12 cellular contexts compared by ENCODE assay signal in genomic region chr16:50395763-50396710, GRCh38. TPM values are rescaled to one million over a fixed set of nuclear protein-coding genes. Genes with fewer than 3 reads are reported as not detected.
DNase-seq lines count a peak whose midpoint lies in the region; ATAC-seq and TF ChIP-seq lines count a peak whose summit lies in the region.
"Had no signal": no experiment of that assay in that cellular context is flagged by ENCODE, and none has a peak within 500 bp of the region (broad histone marks: within the 10 kb centered on the region; RNA-seq: fewer than 3 reads in every experiment).

No MANE protein-coding gene starts in this region.

- H3K9me3 ChIP-seq in MM.1S (replicated peaks; ENCODE audit: insufficient read depth, low read length): no peaks in the 10 kb centered on the region
- H3K9me3 ChIP-seq: MG63 had no signal

- H3K36me3 Mint-ChIP-seq in activated CD8-positive, alpha-beta memory T cell treated with anti-CD3 and anti-CD28 coated beads, Interleukin-2, amount 10 ng/mL, durations not matched to agents 7 days and 5 days: no peaks in the 10 kb centered on the region
- no peaks in the 10 kb centered on the region for H3K36me3 Mint-ChIP-seq in activated naive CD4-positive, alpha-beta T cell treated with anti-CD3 and anti-CD28 coated beads for 36 hours (ENCODE audit: low read depth)
- no peaks in the 10 kb centered on the region for H3K36me3 Mint-ChIP-seq in neural crest cell (ENCODE audit: low read depth)

- H3K4me1 Mint-ChIP-seq in activated CD8-positive, alpha-beta memory T cell treated with anti-CD3 and anti-CD28 coated beads, Interleukin-2, amount 10 ng/mL, durations not matched to agents 7 days and 5 days: peaks cover 3% of the 10 kb centered on the region
- peaks cover 20% of the 10 kb centered on the region for H3K4me1 Mint-ChIP-seq in activated naive CD4-positive, alpha-beta T cell treated with anti-CD3 and anti-CD28 coated beads for 36 hours (ENCODE audit: low read depth)
- peaks cover 26% of the 10 kb centered on the region for H3K4me1 Mint-ChIP-seq in neural crest cell

- no peak overlapping the region for H3K27ac ChIP-seq in MM.1S (ENCODE audit: low read length)

- no peaks in the 10 kb centered on the region for H3K36me3 ChIP-seq in MM.1S (replicated peaks; ENCODE audit: insufficient read depth, low read length)
- H3K36me3 ChIP-seq: MG63 had no signal

- H3K79me2 ChIP-seq in MM.1S (ENCODE audit: low read length): no peaks in the 10 kb centered on the region

- no peak for ATAC-seq in activated CD8-positive, alpha-beta memory T cell treated with anti-CD3 and anti-CD28 coated beads, Interleukin-2, amount 10 ng/mL, durations not matched to agents 7 days and 5 days
- ATAC-seq in GM21447 (IDR thresholded peaks at IDR 0.05; ENCODE audit: unreplicated experiment): no peak
- no peak for ATAC-seq in GM19035 (IDR thresholded peaks at IDR 0.05; ENCODE audit: unreplicated experiment)

- peak; percentile 28 for DNase-seq in activated CD8-positive, alpha-beta memory T cell treated with anti-CD3 and anti-CD28 coated beads, Interleukin-2, amount 10 ng/mL, durations not matched to agents 7 days and 5 days
- DNase-seq in activated CD8-positive, alpha-beta memory T cell treated with anti-CD3 and anti-CD28 coated beads, Interleukin-2, amount 50 U/mL, for 48 hours: no peak
- DNase-seq in MM.1S (peak; percentile 19), neural crest cell (ENCODE audit: low read depth, low spot score) (no peak), Ammon's horn (ENCODE audit: low spot score) (no peak)
- DNase-seq in activated naive CD4-positive, alpha-beta T cell treated with anti-CD3 and anti-CD28 coated beads for 36 hours: peak; percentile 38
- DNase-seq: HCEC 1CT, MG63, NCI-H524, T-helper 1 cell had no signal

- no peak overlapping the region for H3K4me3 ChIP-seq in MM.1S (ENCODE audit: low read length)
- H3K4me3 ChIP-seq: MG63 had no signal

- intact Hi-C loops in activated naive CD4-positive, alpha-beta T cell treated with anti-CD3 and anti-CD28 coated beads for 36 hours (cut with micrococcal nuclease): no loop called here

- no peak overlapping the region for H3K4me2 ChIP-seq in MM.1S (ENCODE audit: low read depth, low read length)

- H4K20me1 ChIP-seq in MM.1S (ENCODE audit: insufficient read depth, low read length): no peaks in the 10 kb centered on the region

- no peak overlapping the region for H3K9ac ChIP-seq in MM.1S (ENCODE audit: low read length)

- no peaks in the 10 kb centered on the region for H3K4me1 ChIP-seq in MM.1S (ENCODE audit: low read length)

- no peaks in the 10 kb centered on the region for H3K27me3 Mint-ChIP-seq in activated CD8-positive, alpha-beta memory T cell treated with anti-CD3 and anti-CD28 coated beads, Interleukin-2, amount 10 ng/mL, durations not matched to agents 7 days and 5 days
- H3K27me3 Mint-ChIP-seq in activated naive CD4-positive, alpha-beta T cell treated with anti-CD3 and anti-CD28 coated beads for 36 hours (ENCODE audit: low read depth): no peaks in the 10 kb centered on the region
- no peaks in the 10 kb centered on the region for H3K27me3 Mint-ChIP-seq in neural crest cell (ENCODE audit: low read depth)

- TF ChIP-seq CTCF in MM.1S (IDR thresholded peaks at IDR 0.05; ENCODE audit: low read length): no peak
- no peak for TF ChIP-seq CTCF in neural crest cell (conservative IDR thresholded peaks at IDR 0.05)

- no peak overlapping the region for H3K4me3 Mint-ChIP-seq in activated CD8-positive, alpha-beta memory T cell treated with anti-CD3 and anti-CD28 coated beads, Interleukin-2, amount 10 ng/mL, durations not matched to agents 7 days and 5 days
- H3K4me3 Mint-ChIP-seq in activated naive CD4-positive, alpha-beta T cell treated with anti-CD3 and anti-CD28 coated beads for 36 hours: no peak overlapping the region
- H3K4me3 Mint-ChIP-seq in neural crest cell: no peak overlapping the region

- CTCF ChIA-PET in activated CD8-positive, alpha-beta memory T cell treated with anti-CD3 and anti-CD28 coated beads, Interleukin-2, amount 10 ng/mL, durations not matched to agents 7 days and 5 days (lab: Charles Lee): no interaction called here
- CTCF ChIA-PET in activated naive CD4-positive, alpha-beta T cell treated with anti-CD3 and anti-CD28 coated beads for 36 hours (lab: Charles Lee): interaction anchor here (0.8 to 1.6 kb wide), 2 partner anchors 371 to 411 kb away, joined by 3 read pairs; partner anchors contain the start of gene CNEP1R1

- no peaks in the 10 kb centered on the region for H3K9me2 ChIP-seq in MM.1S (replicated peaks; ENCODE audit: insufficient read depth, low read length)

- no peak overlapping the region for H3K27ac Mint-ChIP-seq in activated CD8-positive, alpha-beta memory T cell treated with anti-CD3 and anti-CD28 coated beads, Interleukin-2, amount 10 ng/mL, durations not matched to agents 7 days and 5 days
- peak overlapping the region; percentile 64 for H3K27ac Mint-ChIP-seq in activated naive CD4-positive, alpha-beta T cell treated with anti-CD3 and anti-CD28 coated beads for 36 hours
- peak overlapping the region; percentile 3 for H3K27ac Mint-ChIP-seq in neural crest cell (ENCODE audit: unreplicated experiment)

- 0 out of 2 replicates have a peak overlapping the region, but pooled peaks have one; percentile 35 for H2AFZ ChIP-seq in MM.1S (ENCODE audit: low read length)

- no peaks in the 10 kb centered on the region for H3K27me3 ChIP-seq in MM.1S (replicated peaks; ENCODE audit: insufficient read depth, low read length)
- H3K27me3 ChIP-seq: MG63 had no signal

- no peaks in the 10 kb centered on the region for H3F3A ChIP-seq in MM.1S (ENCODE audit: insufficient read depth, low read length)

- no peaks in the 10 kb centered on the region for H3K9me3 Mint-ChIP-seq in activated CD8-positive, alpha-beta memory T cell treated with anti-CD3 and anti-CD28 coated beads, Interleukin-2, amount 10 ng/mL, durations not matched to agents 7 days and 5 days (ENCODE audit: low read depth)
- H3K9me3 Mint-ChIP-seq in activated naive CD4-positive, alpha-beta T cell treated with anti-CD3 and anti-CD28 coated beads for 36 hours: no peaks in the 10 kb centered on the region
- no peaks in the 10 kb centered on the region for H3K9me3 Mint-ChIP-seq in neural crest cell

RNA-seq across cellular contexts. Expression of gene BRD7, which starts 27.2 kb away (rescaled TPM):
- total RNA-seq in activated CD8-positive, alpha-beta memory T cell treated with anti-CD3 and anti-CD28 coated beads, Interleukin-2, amount 10 ng/mL, durations not matched to agents 7 days and 5 days: 100 to 1,000 TPM in 1 of 2 experiments, 10 to 100 TPM in 1; 85.0 to 102 TPM
- 100 to 1,000 TPM in 1 of 2 experiments, 10 to 100 TPM in 1; 96.7 to 101 TPM for total RNA-seq in activated naive CD4-positive, alpha-beta T cell treated with anti-CD3 and anti-CD28 coated beads for 36 hours
- total RNA-seq in neural crest cell: 130 and 163 TPM in 2 replicates

Comparison
In these comparisons a context has a peak if more than half of its experiments do, and no peak if none do; other contexts are left out.
1. DNase-seq: peak in activated CD8-positive, alpha-beta memory T cell treated with anti-CD3 and anti-CD28 coated beads, Interleukin-2, amount 10 ng/mL, durations not matched to agents 7 days and 5 days (single experiment), MM.1S (single experiment) and activated naive CD4-positive, alpha-beta T cell treated with anti-CD3 and anti-CD28 coated beads for 36 hours (single experiment); none in activated CD8-positive, alpha-beta memory T cell treated with anti-CD3 and anti-CD28 coated beads, Interleukin-2, amount 50 U/mL, for 48 hours (single experiment), neural crest cell (single experiment) and Ammon's horn (single experiment).